Comparison of ENCODE assay signal across 1 cellular context in genomic region chr6:6686748-6687601, GRCh38.
A peak's percentile ranks its signal among the peaks of the same experiment; 100 is the strongest.
TF ChIP-seq lines count a peak whose summit lies in the region.

No MANE protein-coding gene starts in this region.

TF ChIP-seq in HepG2, 621 proteins besides CTCF, POLR2A, EP300 and RAD21 (continued from another document and continues in another):
- TF ChIP-seq ZBTB2 (CRISPR knock-in tag; IDR thresholded peaks at IDR 0.05; ENCODE audit: low read depth) (no peak), ZIK1 (CRISPR knock-in tag; IDR thresholded peaks at IDR 0.05; ENCODE audit: borderline replicate concordance, low read depth) (no peak), YY1 (IDR thresholded peaks at IDR 0.05; ENCODE audit: insufficient read depth, insufficient replicate concordance, low read depth, low read length) (no peak), ZNF580 (CRISPR knock-in tag; IDR thresholded peaks at IDR 0.05; ENCODE audit: borderline replicate concordance, low read depth) (no peak), ZNF318 (CRISPR knock-in tag; IDR thresholded peaks at IDR 0.05) (no peak), ZNF549 (CRISPR knock-in tag; IDR thresholded peaks at IDR 0.05) (no peak), MIER3 (CRISPR knock-in tag; IDR thresholded peaks at IDR 0.05; ENCODE audit: borderline replicate concordance) (no peak), ZNF687 (CRISPR knock-in tag; IDR thresholded peaks at IDR 0.05) (peak; percentile 78), ZNF441 (CRISPR knock-in tag; IDR thresholded peaks at IDR 0.05; ENCODE audit: borderline replicate concordance) (peak; percentile 39; the same call in 1 of the 2 replicates), ZNF260 (CRISPR knock-in tag; IDR thresholded peaks at IDR 0.05; ENCODE audit: borderline replicate concordance, low read depth) (no peak), SRSF1 (optimal IDR thresholded peaks at IDR 0.05; ENCODE audit: low read depth, low read length) (peak; percentile 70), SP5 (CRISPR knock-in tag; IDR thresholded peaks at IDR 0.05; ENCODE audit: borderline replicate concordance, low read depth) (peak; percentile 25; the same call in 1 of the 2 replicates), ZNF792 (CRISPR knock-in tag; IDR thresholded peaks at IDR 0.05) (no peak), HOXA9 (CRISPR knock-in tag; IDR thresholded peaks at IDR 0.05; ENCODE audit: borderline replicate concordance) (no peak), MIER2 (CRISPR knock-in tag; IDR thresholded peaks at IDR 0.05) (no peak), POLR2AphosphoS2 (IDR thresholded peaks at IDR 0.05; ENCODE audit: low read depth, low read length) (no peak), ZNF430 (CRISPR knock-in tag; IDR thresholded peaks at IDR 0.05) (0 out of 2 replicates have a peak, but pooled peaks have one; percentile 27), TIGD3 (CRISPR knock-in tag; IDR thresholded peaks at IDR 0.05; ENCODE audit: borderline replicate concordance) (no peak), ZNF235 (CRISPR knock-in tag; IDR thresholded peaks at IDR 0.05; ENCODE audit: borderline replicate concordance) (no peak), FOXO1 (CRISPR knock-in tag; IDR thresholded peaks at IDR 0.05) (no peak), ZNF296 (CRISPR knock-in tag; conservative IDR thresholded peaks at IDR 0.05) (no peak), ETV5 (CRISPR knock-in tag; IDR thresholded peaks at IDR 0.05; ENCODE audit: borderline replicate concordance) (peak; percentile 68; the same call in 1 of the 2 replicates), KIAA2018 (CRISPR knock-in tag; IDR thresholded peaks at IDR 0.05; ENCODE audit: borderline replicate concordance) (no peak), CEBPB (IDR thresholded peaks at IDR 0.05; ENCODE audit: borderline replicate concordance, low read depth, low read length) (no peak), ZNF569 (CRISPR knock-in tag; IDR thresholded peaks at IDR 0.05; ENCODE audit: borderline replicate concordance) (no peak), ATF5 (CRISPR knock-in tag; IDR thresholded peaks at IDR 0.05; ENCODE audit: low read depth) (no peak), ZSCAN22 (CRISPR knock-in tag; IDR thresholded peaks at IDR 0.05) (no peak), KDM1A (CRISPR knock-in tag; IDR thresholded peaks at IDR 0.05) (no peak), MEIS2 (CRISPR knock-in tag; IDR thresholded peaks at IDR 0.05) (no peak), ZFP62 (CRISPR knock-in tag; IDR thresholded peaks at IDR 0.05) (no peak)
